12 cellular contexts compared by ENCODE assay signal in genomic region chr5:44935262-44935661, GRCh38.
DNase-seq lines count a peak whose midpoint lies in the region; FAIRE-seq and TF ChIP-seq lines count a peak whose summit lies in the region.
"Had no signal": no experiment of that assay in that cellular context is flagged by ENCODE, and none has a peak within 500 bp of the region (broad histone marks: within the 10 kb centered on the region; RNA-seq: fewer than 3 reads in every experiment).

No MANE protein-coding gene starts in this region.

- DNase-seq in AG10803 (ENCODE audit: low read depth) (peak; percentile 38), GM19239 (ENCODE audit: insufficient read length, low spot score) (no peak), NCI-H69 (lab: John Stamatoyannopoulos, UW) (peak; percentile 6), erythroblast (lab: John Stamatoyannopoulos, UW) (peak; percentile 1 to 12), medulla oblongata (ENCODE audit: extremely low spot score) (no peak), HuH-7.5 (ENCODE audit: low spot score) (no peak)
- DNase-seq in activated CD4-positive, alpha-beta T cell treated with anti-CD3 and anti-CD28 coated beads for 1 hour, result no peak
- DNase-seq in activated naive CD4-positive, alpha-beta T cell (lab: John Stamatoyannopoulos, UW), result no peak
- DNase-seq: activated gamma-delta T cell, foreskin keratinocyte, NCI-H1436, upper lobe of right lung had no signal

- peak; percentile 60 for TF ChIP-seq CTCF in AG10803 (conservative IDR thresholded peaks at IDR 0.05; ENCODE audit: low read length)

- no peak overlapping the region for H3K4me3 ChIP-seq in AG10803 (ENCODE audit: low read length)
- H3K4me3 ChIP-seq: upper lobe of right lung had no signal

- no peak for TF ChIP-seq POLR2A in erythroblast (IDR thresholded peaks at IDR 0.05; ENCODE audit: low read length)

- peak; percentile 40 for FAIRE-seq in GM19239 (lab: Jason Lieb, UNC)

Comparison
In these comparisons a context has a peak if more than half of its experiments do, and no peak if none do; other contexts are left out.
1. DNase-seq: peak in AG10803 (single experiment), NCI-H69 (single experiment) and erythroblast (2 of 2); none in GM19239 (single experiment), activated CD4-positive, alpha-beta T cell treated with anti-CD3 and anti-CD28 coated beads for 1 hour (single experiment), activated naive CD4-positive, alpha-beta T cell (0 of 4), medulla oblongata (single experiment) and HuH-7.5 (single experiment).